8 cellular contexts compared by ENCODE assay signal in genomic region chr10:101353692-101354583, GRCh38. TPM values are rescaled to one million over a fixed set of nuclear protein-coding genes. Genes with fewer than 3 reads are reported as not detected.
DNase-seq lines count a peak whose midpoint lies in the region; ATAC-seq and TF ChIP-seq lines count a peak whose summit lies in the region.

Gene BTRC, plus strand, starts transcription at chr10:101354165. Its CDS starts 16 bp downstream, at chr10:101354181.

- ATAC-seq in HG03432 (IDR thresholded peaks at IDR 0.05; ENCODE audit: unreplicated experiment) = peak; percentile 95

- TF ChIP-seq POLR2A in GM19099 (IDR thresholded peaks at IDR 0.05; ENCODE audit: extremely low read depth, insufficient read length, low read depth) = peak; percentile 71

- DNase-seq in AML-193 (lab: John Stamatoyannopoulos, UW) (peak; percentile 97 to 98), NCI-H510A (lab: John Stamatoyannopoulos, UW) (peak; percentile 97), cerebellum (ENCODE audit: low spot score) (peak; percentile 96), islet precursor cell (peak; percentile 99)
- DNase-seq in activated CD4-positive, alpha-beta T cell treated with anti-CD3 and anti-CD28 coated beads for 1 hour = peak; percentile 93
- peak; percentile 91 to 96 (median 92) for DNase-seq in stimulated activated CD4-positive, alpha-beta T cell treated with anti-CD3 and anti-CD28 coated beads, Interleukin-12 subunit alpha, Interleukin-12 subunit beta, amount 100 ng/mL, for 48 hours (ENCODE audit: low read depth in 2 of 3, low spot score in 1 of 3)

RNA-seq across cellular contexts. Expression of gene BTRC, which starts in this region (rescaled TPM):
- total RNA-seq in cerebellum = 36.3 TPM

Comparison
In these comparisons a context has a peak if more than half of its experiments do, and no peak if none do; other contexts are left out.
1. Peak in every context shown above with its lines: DNase-seq and ATAC-seq.